ENCODE assay signal across 9 cellular contexts in genomic region chr12:92140919-92141536, GRCh38. TPM values are rescaled to one million over a fixed set of nuclear protein-coding genes. Genes with fewer than 3 reads are reported as not detected.
DNase-seq lines count a peak whose midpoint lies in the region; ATAC-seq, FAIRE-seq and TF ChIP-seq lines count a peak whose summit lies in the region.
"Had no signal": no experiment of that assay in that cellular context is flagged by ENCODE, and none has a peak within 500 bp of the region (broad histone marks: within the 10 kb centered on the region; RNA-seq: fewer than 3 reads in every experiment).

No MANE protein-coding gene starts in this region.

- no peak for ATAC-seq in A549
- ATAC-seq in GM19452 (IDR thresholded peaks at IDR 0.05; ENCODE audit: unreplicated experiment): no peak

- H3K9me3 Mint-ChIP-seq in HFFc6: peaks cover 5% of the 10 kb centered on the region; the same call in 1 of the 2 replicates
- H3K9me3 Mint-ChIP-seq in brain: peaks cover 0 to 8% (median 4%) of the 10 kb centered on the region in 5 experiments

- TF ChIP-seq EP300 in A549 (IDR thresholded peaks at IDR 0.05): no peak

- DNase-seq in A549 (ENCODE audit: low read depth in 1 of 2, low spot score in 1 of 2) (no peak), HFFc6 (no peak), posterior vena cava (ENCODE audit: low spot score) (no peak), NCI-H1694 treated with DMSO at 0.1 percent for 48 hours (lab: John Stamatoyannopoulos, UW) (no peak)
- DNase-seq in activated CD4-positive, CD25-positive, alpha-beta regulatory T cell (lab: John Stamatoyannopoulos, UW): no peak
- DNase-seq: activated gamma-delta T cell had no signal

- no peaks in the 10 kb centered on the region for H3K27me3 ChIP-seq in mononuclear cell (ENCODE audit: insufficient read depth, low read length)

- CTCF ChIA-PET in A549 (lab: Yijun Ruan, JAX): interaction anchor here (1.1 kb wide), 1 partner anchor 438 kb away, joined by 3 read pairs; no protein-coding TSS in a partner anchor

- H3K27me3 Mint-ChIP-seq in HFFc6 (ENCODE audit: insufficient read depth) (peaks cover 10% of the 10 kb centered on the region), brain (peaks cover 28% of the 10 kb centered on the region)

- no peak for FAIRE-seq in A549 (lab: Jason Lieb, UNC)

- H3K9me3 ChIP-seq in A549: no peaks in the 10 kb centered on the region
- H3K9me3 ChIP-seq in mononuclear cell (ENCODE audit: low read depth, low read length): no peaks in the 10 kb centered on the region

- WGBS in A549 (ENCODE audit: missing lambda C conversion rate): 4% methylated on average over 4 of the region's 4 CpGs

- intact Hi-C loops in posterior vena cava (cut with DNase I): loop anchor here (10.0 kb wide), 3 partner anchors 326 to 756 kb away; no protein-coding TSS in a partner anchor

- H3K4me1 ChIP-seq in A549: peaks cover 35% of the 10 kb centered on the region
- peaks cover 32% of the 10 kb centered on the region for H3K4me1 ChIP-seq in mononuclear cell (ENCODE audit: insufficient read depth, low read length)

- TF ChIP-seq RAD21 in A549 (conservative IDR thresholded peaks at IDR 0.05 in 1 of 2, IDR thresholded peaks at IDR 0.05 in 1 of 2): no peak

- H3K4me3 ChIP-seq in A549 (peak overlapping the region; percentile 91), mononuclear cell (ENCODE audit: low read length) (peak overlapping the region; percentile 96)

- peak overlapping the region; percentile 90 for H3K4me2 ChIP-seq in A549

- peaks cover 69% of the 10 kb centered on the region for H3K4me1 Mint-ChIP-seq in HFFc6 (ENCODE audit: low read depth)
- H3K4me1 Mint-ChIP-seq in brain: peaks cover 43% of the 10 kb centered on the region

- no peak for TF ChIP-seq POLR2A in A549 (IDR thresholded peaks at IDR 0.05; ENCODE audit: low read length)

- no peak for TF ChIP-seq CTCF in A549 (IDR thresholded peaks at IDR 0.05)
- no peak for TF ChIP-seq CTCF in HFFc6 (IDR thresholded peaks at IDR 0.05)
- no peak for TF ChIP-seq CTCF in brain (conservative IDR thresholded peaks at IDR 0.05)

- POLR2A ChIA-PET in A549 (lab: Yijun Ruan, JAX): interaction anchor here (0.7 to 1.0 kb wide), 2 partner anchors 597 to 1301 kb away, joined by 3 to 5 read pairs; no protein-coding TSS in a partner anchor

- H3K4me3 Mint-ChIP-seq in HFFc6: peak overlapping the region; percentile 99
- H3K4me3 Mint-ChIP-seq in brain: peak overlapping the region; percentile 92 to 100 (median 99)

- H3K27ac Mint-ChIP-seq in HFFc6 (peak overlapping the region; percentile 47), brain (peak overlapping the region; percentile 37 to 100 (median 89))

- H3K36me3 Mint-ChIP-seq in HFFc6 (ENCODE audit: low read depth): peaks cover 61% of the 10 kb centered on the region
- H3K36me3 Mint-ChIP-seq in brain: peaks cover 71% of the 10 kb centered on the region

- peak overlapping the region; percentile 72 to 92 for H3K27ac ChIP-seq in A549

TF ChIP-seq in A549, 52 proteins besides CTCF, POLR2A, EP300 and RAD21:
- TF ChIP-seq GATA3 (IDR thresholded peaks at IDR 0.05; ENCODE audit: borderline replicate concordance) (0 out of 2 replicates have a peak, but pooled peaks have one; percentile 28), FOSB (CRISPR knock-in tag; IDR thresholded peaks at IDR 0.05) (0 out of 2 replicates have a peak, but pooled peaks have one; percentile 62), JUN (IDR thresholded peaks at IDR 0.05) (no peak)

RNA-seq across cellular contexts. Expression of gene BTG1, which starts 4.6 kb away (rescaled TPM):
- polyA plus RNA-seq in A549 (2011; rRNA removed) (138 and 215 TPM in 2 replicates), A549 (2017; fragmentation: RNase III; extraction: RNeasy Plus Mini Kit Qiagen cat#74134 plus additional on column Dnase treatment) (21.0 to 30.6 TPM (median 29.4 TPM) in 3 replicates), brain (ENCODE audit: insufficient read depth, low read depth, low replicate concordance) (72.6 TPM)
- 40.4 and 47.2 TPM in 2 replicates for polyA plus RNA-seq in A549 (2012; cell fraction: cytosol; rRNA removed)
- 10.9 and 12.1 TPM in 2 replicates for polyA plus RNA-seq in A549 (2012; cell fraction: nucleus; rRNA removed)
- 228 and 293 TPM in 2 replicates for polyA minus RNA-seq in A549 (2011; rRNA and poly(A)+ RNA removed)
- 10 to 100 TPM; 38.7 to 49.9 (median 45.3) TPM for total RNA-seq in HFFc6 (2021; fragmentation: NEBNext Ultra II Directional; extraction: Animal tissue kit (Norgen Biotek cat#: 25700))
- total RNA-seq in mononuclear cell (539 TPM), posterior vena cava (10 to 100 TPM; 78.5 to 81.8 TPM)
